In genomic region chr2:84939426-84940087, GRCh38 we compare ENCODE assay signal across 8 cellular contexts. TPM values are rescaled to one million over a fixed set of nuclear protein-coding genes. Genes with fewer than 3 reads are reported as not detected.
DNase-seq lines count a peak whose midpoint lies in the region; ATAC-seq and TF ChIP-seq lines count a peak whose summit lies in the region.

No MANE protein-coding gene starts in this region.

- H3K9ac ChIP-seq in KMS-11: peak overlapping the region; percentile 93

- no peaks in the 10 kb centered on the region for H3K9me3 Mint-ChIP-seq in CD8-positive, alpha-beta memory T cell
- no peaks in the 10 kb centered on the region for H3K9me3 Mint-ChIP-seq in naive thymus-derived CD4-positive, alpha-beta T cell

- no peak for TF ChIP-seq CTCF in KMS-11 (conservative IDR thresholded peaks at IDR 0.05; ENCODE audit: low read depth, low read length)

- H3K36me3 ChIP-seq in CD8-positive, alpha-beta memory T cell (ENCODE audit: insufficient read depth, low read length): no peaks in the 10 kb centered on the region
- no peaks in the 10 kb centered on the region for H3K36me3 ChIP-seq in KMS-11 (ENCODE audit: insufficient read depth)
- H3K36me3 ChIP-seq in naive thymus-derived CD4-positive, alpha-beta T cell (ENCODE audit: control insufficient read depth in 2 of 3, insufficient read depth in 3 of 3, low read length in 3 of 3): no peaks in the 10 kb centered on the region

- peaks cover 21 to 36% (median 36%) of the 10 kb centered on the region in 3 donors for H3K4me1 Mint-ChIP-seq in CD8-positive, alpha-beta memory T cell
- H3K4me1 Mint-ChIP-seq in naive thymus-derived CD4-positive, alpha-beta T cell: peaks cover 17 to 68% (median 34%) of the 10 kb centered on the region in 7 donors

- DNase-seq in CD8-positive, alpha-beta memory T cell: peak; percentile 57 to 82 (median 70)
- peak; percentile 64 for DNase-seq in activated CD8-positive, alpha-beta memory T cell treated with anti-CD3 and anti-CD28 coated beads, Interleukin-2, amount 50 U/mL, for 4 hours
- DNase-seq in naive thymus-derived CD4-positive, alpha-beta T cell: peak; percentile 31 to 76 (median 65)
- DNase-seq in middle frontal gyrus (ENCODE audit: extremely low spot score, low spot score) (no peak), HT-29 (ENCODE audit: low spot score) (no peak), H4 (ENCODE audit: low spot score) (no peak)

- H3K79me2 ChIP-seq in KMS-11 (ENCODE audit: insufficient read depth, low read depth): no peaks in the 10 kb centered on the region

- POLR2A ChIA-PET in CD8-positive, alpha-beta memory T cell (lab: Charles Lee): interaction anchor here (0.5 to 5.1 kb wide), 9 partner anchors 9 to 161 kb away, joined by 3 to 46 read pairs (median 5); partner anchors contain the start of genes KCMF1 and TRABD2A
- POLR2A ChIA-PET in naive thymus-derived CD4-positive, alpha-beta T cell (lab: Charles Lee): interaction anchor here (0.6 to 11.5 kb wide), 13 partner anchors 9 to 630 kb away, joined by 3 to 112 read pairs (median 5); partner anchors contain the start of genes KCMF1, TMSB10 and TRABD2A

- H3K4me3 Mint-ChIP-seq in CD8-positive, alpha-beta memory T cell: peak overlapping the region; percentile 39 to 91 (median 81)
- H3K4me3 Mint-ChIP-seq in naive thymus-derived CD4-positive, alpha-beta T cell: peak overlapping the region; percentile 66 to 90 (median 82)

- H3K4me3 ChIP-seq in CD8-positive, alpha-beta memory T cell (ENCODE audit: low read length): peak overlapping the region; percentile 54
- H3K4me3 ChIP-seq in KMS-11 (IDR thresholded peaks at IDR 0.05; ENCODE audit: insufficient read depth, low read depth, low read length): peak overlapping the region; percentile 58
- peak overlapping the region; percentile 29 for H3K4me3 ChIP-seq in naive thymus-derived CD4-positive, alpha-beta T cell (ENCODE audit: low read length)

- peak; percentile 78 for ATAC-seq in GM21526 (IDR thresholded peaks at IDR 0.05; ENCODE audit: low FRiP score, unreplicated experiment)
- ATAC-seq in naive thymus-derived CD4-positive, alpha-beta T cell: peak; percentile 92

- H3K9me3 ChIP-seq in CD8-positive, alpha-beta memory T cell (ENCODE audit: low read length): no peaks in the 10 kb centered on the region
- no peaks in the 10 kb centered on the region for H3K9me3 ChIP-seq in naive thymus-derived CD4-positive, alpha-beta T cell (ENCODE audit: control insufficient read depth in 2 of 3, low read length in 3 of 3)

- intact Hi-C loops in naive thymus-derived CD4-positive, alpha-beta T cell (cut with micrococcal nuclease): loop anchor here (1.0 kb wide), 4 partner anchors 12 to 32 kb away; no protein-coding TSS in a partner anchor

- peak overlapping the region; percentile 92 to 100 (median 97) for H3K27ac Mint-ChIP-seq in CD8-positive, alpha-beta memory T cell
- peak overlapping the region; percentile 88 to 100 (median 98) for H3K27ac Mint-ChIP-seq in naive thymus-derived CD4-positive, alpha-beta T cell

- H3K36me3 Mint-ChIP-seq in CD8-positive, alpha-beta memory T cell: no peaks in the 10 kb centered on the region
- peaks cover 0 to 29% (median 3%) of the 10 kb centered on the region in 5 donors for H3K36me3 Mint-ChIP-seq in naive thymus-derived CD4-positive, alpha-beta T cell

- peak overlapping the region; percentile 47 for H3K27ac ChIP-seq in CD8-positive, alpha-beta memory T cell (ENCODE audit: low read depth, low read length)
- H3K27ac ChIP-seq in KMS-11: peak overlapping the region; percentile 100
- peak overlapping the region; percentile 72 for H3K27ac ChIP-seq in naive thymus-derived CD4-positive, alpha-beta T cell (ENCODE audit: low read depth, low read length)

- H3K27me3 ChIP-seq in CD8-positive, alpha-beta memory T cell (ENCODE audit: insufficient read depth, low read length, poor library complexity, severe bottlenecking): no peaks in the 10 kb centered on the region
- H3K27me3 ChIP-seq in KMS-11 (ENCODE audit: insufficient read depth, low read depth): no peaks in the 10 kb centered on the region
- no peaks in the 10 kb centered on the region for H3K27me3 ChIP-seq in naive thymus-derived CD4-positive, alpha-beta T cell (ENCODE audit: control insufficient read depth in 2 of 2, insufficient read depth in 2 of 2, low read length in 2 of 2)

- peak overlapping the region; percentile 97 for H3K4me2 ChIP-seq in KMS-11

- H3K27me3 Mint-ChIP-seq in CD8-positive, alpha-beta memory T cell: no peaks in the 10 kb centered on the region
- no peaks in the 10 kb centered on the region for H3K27me3 Mint-ChIP-seq in naive thymus-derived CD4-positive, alpha-beta T cell

- H2AFZ ChIP-seq in KMS-11 (ENCODE audit: low read depth): peak overlapping the region; percentile 59

- CTCF ChIA-PET in CD8-positive, alpha-beta memory T cell (lab: Charles Lee): interaction anchor here (0.7 to 9.8 kb wide), 10 partner anchors 9 to 156 kb away, joined by 3 to 97 read pairs (median 4); partner anchors contain the start of gene TRABD2A
- CTCF ChIA-PET in naive thymus-derived CD4-positive, alpha-beta T cell (lab: Charles Lee): interaction anchor here (0.7 to 5.5 kb wide), 8 partner anchors 14 to 290 kb away, joined by 3 to 44 read pairs (median 3); no protein-coding TSS in a partner anchor

- peaks cover 21% of the 10 kb centered on the region for H3K4me1 ChIP-seq in CD8-positive, alpha-beta memory T cell (ENCODE audit: insufficient read depth, low read length)
- peaks cover 68% of the 10 kb centered on the region for H3K4me1 ChIP-seq in KMS-11 (ENCODE audit: low read depth, poor library complexity, severe bottlenecking)
- peaks cover 20 to 21% of the 10 kb centered on the region in 2 donors for H3K4me1 ChIP-seq in naive thymus-derived CD4-positive, alpha-beta T cell (ENCODE audit: control insufficient read depth in 2 of 2, insufficient read depth in 2 of 2, low read length in 2 of 2)

- H4K20me1 ChIP-seq in KMS-11 (ENCODE audit: insufficient read depth): no peaks in the 10 kb centered on the region

RNA-seq across cellular contexts. Expression of gene KCMF1, which starts 31.4 kb away (rescaled TPM):
- 100 to 1,000 TPM in 1 of 2 experiments, 10 to 100 TPM in 1; 98.1 to 105 TPM for total RNA-seq in CD8-positive, alpha-beta memory T cell
- polyA plus RNA-seq in CD8-positive, alpha-beta memory T cell: 30.7 TPM
- total RNA-seq in naive thymus-derived CD4-positive, alpha-beta T cell: 10 to 100 TPM; 57.7 to 81.3 (median 60.8) TPM
- polyA plus RNA-seq in naive thymus-derived CD4-positive, alpha-beta T cell: 10 to 100 TPM; 15.6 to 20.2 TPM
- total RNA-seq in HT-29 (2014; rRNA removed; shearing (Covaris generic)): 39.2 and 47.6 TPM in 2 replicates
- total RNA-seq in H4 (2014; rRNA removed; shearing (Covaris generic)): 61.6 and 90.1 TPM in 2 replicates

RNA-seq across cellular contexts. Expression of gene TMSB10, which starts 34.1 kb away (rescaled TPM):
- 1,000 to 10,000 TPM; 1,121 to 1,125 TPM for total RNA-seq in CD8-positive, alpha-beta memory T cell
- polyA plus RNA-seq in CD8-positive, alpha-beta memory T cell: 4,836 TPM
- 1,000 to 10,000 TPM; 1,492 to 5,756 (median 1,578) TPM for total RNA-seq in naive thymus-derived CD4-positive, alpha-beta T cell
- 1,000 to 10,000 TPM; 6,721 to 8,256 TPM for polyA plus RNA-seq in naive thymus-derived CD4-positive, alpha-beta T cell
- total RNA-seq in HT-29 (2014; rRNA removed; shearing (Covaris generic)): 4,823 and 6,107 TPM in 2 replicates
- 4,471 and 5,260 TPM in 2 replicates for total RNA-seq in H4 (2014; rRNA removed; shearing (Covaris generic))

RNA-seq across cellular contexts. Expression of gene TRABD2A, which starts 58.7 kb away (rescaled TPM):
- 10 to 100 TPM; 20.3 to 20.8 TPM for total RNA-seq in CD8-positive, alpha-beta memory T cell
- 36.6 TPM for polyA plus RNA-seq in CD8-positive, alpha-beta memory T cell
- total RNA-seq in naive thymus-derived CD4-positive, alpha-beta T cell: 100 to 1,000 TPM in 4 of 5 experiments, 10 to 100 TPM in 1; 75.0 to 288 (median 182) TPM
- 100 to 1,000 TPM; 119 to 204 TPM for polyA plus RNA-seq in naive thymus-derived CD4-positive, alpha-beta T cell
- 2.3 and 3.1 TPM in 2 replicates for total RNA-seq in HT-29 (2014; rRNA removed; shearing (Covaris generic))
- total RNA-seq in H4 (2014; rRNA removed; shearing (Covaris generic)): 7.2 and 12.0 TPM in 2 replicates

Comparison
In these comparisons a context has a peak if more than half of its experiments do, and no peak if none do; other contexts are left out.
1. DNase-seq: peak in CD8-positive, alpha-beta memory T cell (5 of 5), activated CD8-positive, alpha-beta memory T cell treated with anti-CD3 and anti-CD28 coated beads, Interleukin-2, amount 50 U/mL, for 4 hours (single experiment) and naive thymus-derived CD4-positive, alpha-beta T cell (9 of 9); none in middle frontal gyrus (single experiment), HT-29 (single experiment) and H4 (single experiment).
2. H3K27ac ChIP-seq: peak in every context shown above with its lines; median percentile 100 in KMS-11; 72 in naive thymus-derived CD4-positive, alpha-beta T cell; 47 in CD8-positive, alpha-beta memory T cell.
3. Peak in every context shown above with its lines, with median percentiles within 50 percentile points of each other: H3K4me3 ChIP-seq.